In genomic region chrX:17703201-17703600, GRCh38 we compare ENCODE assay signal across 20 cellular contexts. TPM values are rescaled to one million over a fixed set of nuclear protein-coding genes. Genes with fewer than 3 reads are reported as not detected.
A peak's percentile ranks its signal among the peaks of the same experiment; 100 is the strongest.
DNase-seq lines count a peak whose midpoint lies in the region; ATAC-seq lines count a peak whose summit lies in the region.
"Had no signal": no experiment of that assay in that cellular context is flagged by ENCODE, and none has a peak within 500 bp of the region (broad histone marks: within the 10 kb centered on the region; RNA-seq: fewer than 3 reads in every experiment).

No MANE protein-coding gene starts in this region.

- DNase-seq in LHCN-M2 (ENCODE audit: low read depth): peak; percentile 23
- peak in 1 of 2 experiments; percentile 36 for DNase-seq in SJSA1 (ENCODE audit: low read depth in 1 of 2, low spot score in 2 of 2)
- no peak for DNase-seq in epithelial cell of prostate (ENCODE audit: low read depth, low spot score)
- peak; percentile 51 for DNase-seq in renal cortical epithelial cell (ENCODE audit: low read depth)
- DNase-seq in HuH-7 (ENCODE audit: low spot score): no peak
- DNase-seq in iPS-NIHi11 (ENCODE audit: low spot score): no peak
- no peak for DNase-seq in SKM-1 treated with dmso at 0.1 percent for 144 hours (lab: John Stamatoyannopoulos, UW; ENCODE audit: unreplicated experiment)
- DNase-seq: AML-193, GF-D8, MG63, NCI-H1048, NCI-H1436, NCI-H1930, NCI-H526 treated with DMSO at 0.1 percent for 48 hours, SHP77, SK-N-SH had no signal

- H3K27me3 ChIP-seq in SJSA1 (replicated peaks): no peaks in the 10 kb centered on the region
- H3K27me3 ChIP-seq: MG63 had no signal

- H3K4me1 ChIP-seq in SJSA1 (replicated peaks): peaks cover 26% of the 10 kb centered on the region

- H3K27ac ChIP-seq in SJSA1 (peak overlapping the region; percentile 80), epithelial cell of prostate (peak overlapping the region; percentile 64)
- H3K27ac ChIP-seq: KMS-11 had no signal

- ATAC-seq in GM21390 (IDR thresholded peaks at IDR 0.05; ENCODE audit: unreplicated experiment): no peak
- ATAC-seq: GM12878, GM23338 had no signal

- no peaks in the 10 kb centered on the region for H3K36me3 ChIP-seq in SJSA1
- H3K36me3 ChIP-seq: MG63 had no signal

- no peak overlapping the region for H3K4me3 ChIP-seq in SJSA1
- H3K4me3 ChIP-seq: GM12878, GM23338, MG63 had no signal

- H3K9me3 ChIP-seq in SJSA1 (replicated peaks): no peaks in the 10 kb centered on the region
- H3K9me3 ChIP-seq: MG63, SK-N-SH had no signal

RNA-seq across cellular contexts. Expression of gene SCML1, which starts 34.1 kb away (rescaled TPM):
- 8.3 and 11.0 TPM in 2 replicates for total RNA-seq in LHCN-M2 (2014; rRNA removed)
- 2.9 TPM for polyA plus RNA-seq in LHCN-M2 (2012)
- total RNA-seq in SJSA1 (2014; rRNA removed; shearing (Covaris generic)): 20.7 and 30.5 TPM in 2 replicates
- total RNA-seq in renal cortical epithelial cell: 3.5 and 4.9 TPM in 2 replicates

Comparison
In these comparisons a context has a peak if more than half of its experiments do, and no peak if none do; other contexts are left out.
1. DNase-seq: peak in LHCN-M2 (single experiment) and renal cortical epithelial cell (single experiment); none in epithelial cell of prostate (single experiment), HuH-7 (single experiment), iPS-NIHi11 (single experiment) and SKM-1 treated with dmso at 0.1 percent for 144 hours (single experiment).